Comparison of ENCODE assay signal across 8 cellular contexts in the genomic region with DNA sequence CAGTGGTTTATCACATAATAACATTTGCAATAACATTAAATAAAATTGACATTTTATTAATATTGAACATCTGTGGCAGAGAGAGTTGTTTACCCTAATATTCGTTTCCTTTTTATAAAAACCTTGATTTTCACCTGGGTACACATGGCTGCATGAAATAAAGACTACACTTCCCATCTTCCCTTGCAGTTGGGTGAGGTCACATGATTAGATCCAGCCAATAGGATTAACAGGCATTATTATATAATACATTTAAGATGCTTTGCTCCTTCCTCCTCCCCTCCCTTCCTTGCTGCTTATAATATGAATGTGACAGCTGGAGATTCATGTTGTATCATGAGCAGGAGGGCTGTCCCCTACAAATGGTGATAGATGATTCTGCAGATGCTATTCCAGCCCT.
DNase-seq lines count a peak whose midpoint lies in the region; ATAC-seq, FAIRE-seq and TF ChIP-seq lines count a peak whose summit lies in the region.

No MANE protein-coding gene starts in this region.

- ATAC-seq in HG03135 (IDR thresholded peaks at IDR 0.05; ENCODE audit: unreplicated experiment) = peak; percentile 63
- peak; percentile 65 to 75 for ATAC-seq in naive thymus-derived CD8-positive, alpha-beta T cell

- FAIRE-seq in TTC549 (lab: Jason Lieb, UNC) = peak; percentile 3

- POLR2A ChIA-PET in naive thymus-derived CD8-positive, alpha-beta T cell (lab: Charles Lee) = no interaction called here

- TF ChIP-seq CTCF in nephron progenitor cell (IDR thresholded peaks at IDR 0.05) = no peak

- H3K9me3 Mint-ChIP-seq in naive thymus-derived CD8-positive, alpha-beta T cell = peaks cover 0 to 2% (median 0%) of the 10 kb centered on the region in 9 donors
- H3K9me3 Mint-ChIP-seq in nephron progenitor cell = no peaks in the 10 kb centered on the region

- H3K27ac Mint-ChIP-seq in naive thymus-derived CD8-positive, alpha-beta T cell = no peak overlapping the region
- no peak overlapping the region for H3K27ac Mint-ChIP-seq in nephron progenitor cell

- peaks cover 0 to 2% (median 0%) of the 10 kb centered on the region in 4 donors for H3K4me1 Mint-ChIP-seq in naive thymus-derived CD8-positive, alpha-beta T cell
- peaks cover 14% of the 10 kb centered on the region for H3K4me1 Mint-ChIP-seq in nephron progenitor cell

- DNase-seq in SIG-M5 treated with dmso at 0.1 percent for 504 hours (lab: John Stamatoyannopoulos, UW; ENCODE audit: unreplicated experiment) = peak; percentile 32
- DNase-seq in SIG-M5 (lab: John Stamatoyannopoulos, UW) = no peak
- DNase-seq in naive thymus-derived CD8-positive, alpha-beta T cell = peak in 4 of 10 donors; percentile 5 to 54 (median 40)
- no peak for DNase-seq in GDM1 (lab: John Stamatoyannopoulos, UW)
- DNase-seq in nephron progenitor cell = no peak
- DNase-seq in activated CD8-positive, alpha-beta memory T cell treated with anti-CD3 and anti-CD28 coated beads, Interleukin-2, amount 50 U/mL, for 48 hours = no peak

- H3K4me3 Mint-ChIP-seq in naive thymus-derived CD8-positive, alpha-beta T cell = no peak overlapping the region
- H3K4me3 Mint-ChIP-seq in nephron progenitor cell = no peak overlapping the region

- H3K27me3 Mint-ChIP-seq in naive thymus-derived CD8-positive, alpha-beta T cell = peaks cover 0 to 3% (median 0%) of the 10 kb centered on the region in 5 donors
- peaks cover 3% of the 10 kb centered on the region for H3K27me3 Mint-ChIP-seq in nephron progenitor cell (ENCODE audit: low read depth, poor library complexity)

- no peaks in the 10 kb centered on the region for H3K36me3 Mint-ChIP-seq in naive thymus-derived CD8-positive, alpha-beta T cell
- no peaks in the 10 kb centered on the region for H3K36me3 Mint-ChIP-seq in nephron progenitor cell (ENCODE audit: low read depth)
